Comparison of ENCODE assay signal across 1 cellular context in genomic region chr4:115657991-115658390, GRCh38.
TF ChIP-seq lines count a peak whose summit lies in the region.

No MANE protein-coding gene starts in this region.

TF ChIP-seq in H1, 55 proteins besides CTCF, POLR2A, EP300 and RAD21 (continued from another document):
- TF ChIP-seq CTBP2 (IDR thresholded peaks at IDR 0.05; ENCODE audit: borderline replicate concordance, insufficient read depth, insufficient read length, low read length) (no peak), PHF8 (conservative IDR thresholded peaks at IDR 0.05; ENCODE audit: low read depth, low read length) (no peak)
